In genomic region chr11:93718057-93718563, GRCh38 we compare ENCODE assay signal across 10 cellular contexts. TPM values are rescaled to one million over a fixed set of nuclear protein-coding genes. Genes with fewer than 3 reads are reported as not detected.
A peak's percentile ranks its signal among the peaks of the same experiment; 100 is the strongest.
DNase-seq lines count a peak whose midpoint lies in the region; ATAC-seq, FAIRE-seq and TF ChIP-seq lines count a peak whose summit lies in the region.
"Had no signal": no experiment of that assay in that cellular context is flagged by ENCODE, and none has a peak within 500 bp of the region (broad histone marks: within the 10 kb centered on the region; RNA-seq: fewer than 3 reads in every experiment).

No MANE protein-coding gene starts in this region.

- DNase-seq in NOMO-1 treated with dmso at 0.1 percent for 144 hours (lab: John Stamatoyannopoulos, UW; ENCODE audit: unreplicated experiment) (peak; percentile 24), mucosa of descending colon (no peak), DMS114 treated with DMSO at 0.1 percent for 48 hours (lab: John Stamatoyannopoulos, UW; ENCODE audit: unreplicated experiment) (no peak), DMS 273 treated with DMSO at 0.1 percent for 48 hours (lab: John Stamatoyannopoulos, UW) (no peak), left ventricle myocardium superior (no peak), H54 (ENCODE audit: insufficient read length, low spot score) (no peak)
- DNase-seq: activated effector memory CD4-positive, alpha-beta T cell treated with Interleukin-2 at 50 U/mL for 16 hours had no signal

- no peak for FAIRE-seq in H54 (lab: Jason Lieb, UNC)
- FAIRE-seq: keratinocyte had no signal

- no peaks in the 10 kb centered on the region for H3K4me1 ChIP-seq in mucosa of descending colon (ENCODE audit: low read depth)

- no peaks in the 10 kb centered on the region for H3K9me3 ChIP-seq in mucosa of descending colon

- no peak for TF ChIP-seq POLR2A in H54 (IDR thresholded peaks at IDR 0.05; ENCODE audit: low read depth, low read length)

- intact Hi-C loops in mucosa of descending colon (cut with DNase I, micrococcal nuclease): no loop called here
- intact Hi-C loops in left ventricle myocardium superior (cut with micrococcal nuclease): no loop called here

- no peak overlapping the region for H3K4me3 ChIP-seq in mucosa of descending colon

- no peak for TF ChIP-seq CTCF in mucosa of descending colon (IDR thresholded peaks at IDR 0.05)

- ATAC-seq in GM18870 (IDR thresholded peaks at IDR 0.05; ENCODE audit: unreplicated experiment) (peak; percentile 91), HG02840 (IDR thresholded peaks at IDR 0.05; ENCODE audit: low FRiP score, unreplicated experiment) (peak; percentile 66), mucosa of descending colon (peak; percentile 64), left ventricle myocardium superior (no peak)

- no peaks in the 10 kb centered on the region for H3K36me3 ChIP-seq in mucosa of descending colon (ENCODE audit: low read depth)

RNA-seq across cellular contexts. Expression of gene TAF1D, which starts 23.2 kb away (rescaled TPM):
- 10 to 100 TPM; 64.7 to 85.2 (median 84.0) TPM for total RNA-seq in mucosa of descending colon
- 36.1 TPM for total RNA-seq in left ventricle myocardium superior

RNA-seq across cellular contexts. Expression of gene C11orf54, which starts 23.4 kb away (rescaled TPM):
- total RNA-seq in mucosa of descending colon (10 to 100 TPM; 42.8 to 96.0 (median 48.0) TPM), left ventricle myocardium superior (36.4 TPM)

RNA-seq across cellular contexts. Expression of gene CEP295, which starts 56.6 kb away (rescaled TPM):
- total RNA-seq in mucosa of descending colon: 10 to 100 TPM in 2 of 3 donors, 1 to 10 TPM in 1; 9.5 to 11.4 (median 10.2) TPM
- 4.2 TPM for total RNA-seq in left ventricle myocardium superior
